In the genomic region with DNA sequence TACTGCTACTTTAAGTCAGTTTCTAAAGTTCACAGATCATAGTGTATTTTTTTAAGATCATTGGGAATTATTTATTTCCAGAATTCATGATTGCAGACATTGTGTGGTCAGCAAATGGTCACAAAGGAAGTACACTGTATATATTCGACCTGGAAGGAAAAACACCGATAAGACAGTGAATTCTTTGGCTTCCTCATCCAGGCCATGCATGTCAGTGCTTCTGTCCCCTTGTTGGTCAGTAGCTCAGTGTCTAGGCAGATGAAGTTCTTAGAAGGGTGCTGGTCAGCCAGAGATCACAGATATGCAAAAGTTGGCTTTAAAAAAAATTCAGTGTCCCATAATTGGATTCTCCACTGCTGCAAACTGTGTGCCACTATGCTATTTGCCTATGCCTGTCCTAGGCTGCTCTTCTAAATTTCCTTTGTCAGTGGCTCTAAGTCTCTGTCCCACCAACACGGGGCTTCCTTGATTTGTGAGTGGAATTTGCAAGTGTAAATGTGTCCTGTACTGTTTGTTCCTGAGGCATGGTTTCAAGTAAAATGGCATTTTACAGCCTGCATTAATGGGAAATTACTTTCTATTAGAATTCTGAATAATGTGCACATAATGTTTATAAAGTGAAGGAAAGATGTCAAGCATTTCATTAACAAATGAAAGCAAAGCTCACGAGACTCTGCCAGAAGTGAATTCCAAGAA, we compare ENCODE assay signal across 21 cellular contexts. TPM values are rescaled to one million over a fixed set of nuclear protein-coding genes. Genes with fewer than 3 reads are reported as not detected.
DNase-seq lines count a peak whose midpoint lies in the region; ATAC-seq and TF ChIP-seq lines count a peak whose summit lies in the region.
"Had no signal": no experiment of that assay in that cellular context is flagged by ENCODE, and none has a peak within 500 bp of the region (broad histone marks: within the 10 kb centered on the region; RNA-seq: fewer than 3 reads in every experiment).

No MANE protein-coding gene starts in this region.

- no peak for TF ChIP-seq CTCF in ascending aorta (IDR thresholded peaks at IDR 0.05)
- TF ChIP-seq CTCF in upper lobe of right lung (IDR thresholded peaks at IDR 0.05): no peak

- no peak overlapping the region for H3K9ac ChIP-seq in iPS-20b (ENCODE audit: low read depth, low read length)

- DNase-seq in OCI-M1 (lab: John Stamatoyannopoulos, UW) (peak; percentile 79), ascending aorta (ENCODE audit: low spot score in 2 of 2) (no peak), upper lobe of right lung (no peak)
- no peak for DNase-seq in stimulated activated CD4-positive, alpha-beta T cell treated with anti-CD3 and anti-CD28 coated beads, Interleukin-4, amount 100 ng/mL, for 1 hour
- DNase-seq: activated B cell treated with CpG ODN at 0.5 μM for 24 hours; activated CD8-positive, alpha-beta T cell treated with anti-CD3 and anti-CD28 coated beads for 36 hours; activated naive CD4-positive, alpha-beta T cell treated with anti-CD3 and anti-CD28 coated beads for 36 hours; activated T-cell treated with anti-CD3 and anti-CD28 coated beads, Interleukin-2, amount 50 U/mL, for 24 hours; AML-193; DND-41; gastrocnemius medialis; left colon; NCI-H1105; NCI-H2107; NCI-H524; T-helper 1 cell; tibial artery had no signal

- intact Hi-C loops in ascending aorta (cut with DNase I) (no loop called here), upper lobe of right lung (cut with DNase I) (no loop called here)

- H3K4me3 ChIP-seq in ascending aorta (no peak overlapping the region), iPS-20b (ENCODE audit: low read length) (0 out of 2 replicates have a peak overlapping the region, but pooled peaks have one; percentile 27), upper lobe of right lung (no peak overlapping the region)
- H3K4me3 ChIP-seq: gastrocnemius medialis, tibial artery had no signal

- no peaks in the 10 kb centered on the region for H3K36me3 ChIP-seq in ascending aorta
- no peaks in the 10 kb centered on the region for H3K36me3 ChIP-seq in iPS-20b (ENCODE audit: insufficient read depth, low read depth, low read length)
- H3K36me3 ChIP-seq in upper lobe of right lung: no peaks in the 10 kb centered on the region
- H3K36me3 ChIP-seq: gastrocnemius medialis, tibial artery had no signal

- no peaks in the 10 kb centered on the region for H3K9me3 ChIP-seq in ascending aorta
- H3K9me3 ChIP-seq in iPS-20b (ENCODE audit: insufficient read depth, low read depth, low read length): peaks cover 18% of the 10 kb centered on the region
- no peaks in the 10 kb centered on the region for H3K9me3 ChIP-seq in upper lobe of right lung
- H3K9me3 ChIP-seq: gastrocnemius medialis, tibial artery had no signal

- H3K4me1 ChIP-seq in ascending aorta: peaks cover 0 to 13% of the 10 kb centered on the region in 2 donors
- H3K4me1 ChIP-seq in iPS-20b (ENCODE audit: insufficient read depth, low read length): peaks cover 18% of the 10 kb centered on the region
- H3K4me1 ChIP-seq in upper lobe of right lung: peaks cover 10% of the 10 kb centered on the region
- H3K4me1 ChIP-seq: gastrocnemius medialis had no signal

- H3K27ac ChIP-seq in ascending aorta: peak overlapping the region; percentile 58 to 76
- H3K27ac ChIP-seq in iPS-20b (ENCODE audit: low read length): no peak overlapping the region
- H3K27ac ChIP-seq in upper lobe of right lung: peak overlapping the region; percentile 26
- H3K27ac ChIP-seq: gastrocnemius medialis, tibial artery had no signal

- no peaks in the 10 kb centered on the region for H3K27me3 ChIP-seq in ascending aorta
- H3K27me3 ChIP-seq in iPS-20b (ENCODE audit: insufficient read depth, low read length): no peaks in the 10 kb centered on the region
- H3K27me3 ChIP-seq in upper lobe of right lung: no peaks in the 10 kb centered on the region
- H3K27me3 ChIP-seq: gastrocnemius medialis, tibial artery had no signal

- no peak for ATAC-seq in upper lobe of right lung
- no peak for ATAC-seq in GM18519 (IDR thresholded peaks at IDR 0.05; ENCODE audit: low FRiP score, unreplicated experiment)
- no peak for ATAC-seq in GM19397 (IDR thresholded peaks at IDR 0.05; ENCODE audit: unreplicated experiment)
- ATAC-seq: activated CD8-positive, alpha-beta T cell treated with anti-CD3 and anti-CD28 coated beads for 36 hours; gastrocnemius medialis; left colon; stimulated activated memory B cell treated with anti-CD40 and anti-IgM and Interleukin-4, amounts not matched to agents 10 μg/mL and 1 μg/mL and 100 μg/mL, for 72 hours had no signal

RNA-seq across cellular contexts. Expression of a gene that starts 12.0 kb away (rescaled TPM):
- 3.6 TPM for total RNA-seq in ascending aorta
- total RNA-seq in upper lobe of right lung: 19.2 TPM

RNA-seq across cellular contexts. Expression of a gene that starts 27.6 kb away (rescaled TPM):
- total RNA-seq in ascending aorta: 6.9 TPM
- 27.8 TPM for total RNA-seq in upper lobe of right lung
